1 cellular context compared by ENCODE assay signal in the genomic region with DNA sequence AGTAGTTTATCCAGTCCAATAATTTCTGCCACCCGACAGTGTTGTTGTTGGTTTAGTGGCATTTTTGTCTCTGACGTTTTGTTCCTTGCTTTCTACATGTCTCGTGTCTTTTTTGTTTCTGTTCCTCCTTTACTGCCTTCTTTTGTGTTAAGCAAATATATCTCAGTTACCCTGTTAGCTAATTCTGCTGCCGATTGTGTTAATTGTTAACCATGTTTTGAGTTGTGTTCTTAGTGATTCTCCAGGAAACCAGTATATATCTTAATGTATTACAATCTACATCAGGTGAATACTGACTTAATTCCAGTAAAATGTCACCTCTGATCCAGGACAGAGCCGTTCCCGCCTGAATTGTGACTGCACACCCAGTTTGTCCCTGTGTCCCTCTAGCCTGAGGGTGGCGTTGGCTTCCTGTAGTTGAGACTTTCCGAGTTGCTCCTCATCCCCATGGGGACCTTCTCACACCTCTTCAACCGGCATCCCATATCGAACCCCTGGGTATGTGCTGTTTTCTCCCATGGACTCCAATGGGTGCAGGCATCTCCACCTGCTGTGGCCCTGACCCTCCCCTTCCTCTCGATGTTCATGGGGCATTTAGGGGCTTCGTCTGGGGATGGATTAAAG.
TF ChIP-seq lines count a peak whose summit lies in the region.

No MANE protein-coding gene starts in this region.

TF ChIP-seq in K562, 482 proteins besides CTCF, POLR2A, EP300 and RAD21 (continued from another document):
- TF ChIP-seq, protein P1, sequence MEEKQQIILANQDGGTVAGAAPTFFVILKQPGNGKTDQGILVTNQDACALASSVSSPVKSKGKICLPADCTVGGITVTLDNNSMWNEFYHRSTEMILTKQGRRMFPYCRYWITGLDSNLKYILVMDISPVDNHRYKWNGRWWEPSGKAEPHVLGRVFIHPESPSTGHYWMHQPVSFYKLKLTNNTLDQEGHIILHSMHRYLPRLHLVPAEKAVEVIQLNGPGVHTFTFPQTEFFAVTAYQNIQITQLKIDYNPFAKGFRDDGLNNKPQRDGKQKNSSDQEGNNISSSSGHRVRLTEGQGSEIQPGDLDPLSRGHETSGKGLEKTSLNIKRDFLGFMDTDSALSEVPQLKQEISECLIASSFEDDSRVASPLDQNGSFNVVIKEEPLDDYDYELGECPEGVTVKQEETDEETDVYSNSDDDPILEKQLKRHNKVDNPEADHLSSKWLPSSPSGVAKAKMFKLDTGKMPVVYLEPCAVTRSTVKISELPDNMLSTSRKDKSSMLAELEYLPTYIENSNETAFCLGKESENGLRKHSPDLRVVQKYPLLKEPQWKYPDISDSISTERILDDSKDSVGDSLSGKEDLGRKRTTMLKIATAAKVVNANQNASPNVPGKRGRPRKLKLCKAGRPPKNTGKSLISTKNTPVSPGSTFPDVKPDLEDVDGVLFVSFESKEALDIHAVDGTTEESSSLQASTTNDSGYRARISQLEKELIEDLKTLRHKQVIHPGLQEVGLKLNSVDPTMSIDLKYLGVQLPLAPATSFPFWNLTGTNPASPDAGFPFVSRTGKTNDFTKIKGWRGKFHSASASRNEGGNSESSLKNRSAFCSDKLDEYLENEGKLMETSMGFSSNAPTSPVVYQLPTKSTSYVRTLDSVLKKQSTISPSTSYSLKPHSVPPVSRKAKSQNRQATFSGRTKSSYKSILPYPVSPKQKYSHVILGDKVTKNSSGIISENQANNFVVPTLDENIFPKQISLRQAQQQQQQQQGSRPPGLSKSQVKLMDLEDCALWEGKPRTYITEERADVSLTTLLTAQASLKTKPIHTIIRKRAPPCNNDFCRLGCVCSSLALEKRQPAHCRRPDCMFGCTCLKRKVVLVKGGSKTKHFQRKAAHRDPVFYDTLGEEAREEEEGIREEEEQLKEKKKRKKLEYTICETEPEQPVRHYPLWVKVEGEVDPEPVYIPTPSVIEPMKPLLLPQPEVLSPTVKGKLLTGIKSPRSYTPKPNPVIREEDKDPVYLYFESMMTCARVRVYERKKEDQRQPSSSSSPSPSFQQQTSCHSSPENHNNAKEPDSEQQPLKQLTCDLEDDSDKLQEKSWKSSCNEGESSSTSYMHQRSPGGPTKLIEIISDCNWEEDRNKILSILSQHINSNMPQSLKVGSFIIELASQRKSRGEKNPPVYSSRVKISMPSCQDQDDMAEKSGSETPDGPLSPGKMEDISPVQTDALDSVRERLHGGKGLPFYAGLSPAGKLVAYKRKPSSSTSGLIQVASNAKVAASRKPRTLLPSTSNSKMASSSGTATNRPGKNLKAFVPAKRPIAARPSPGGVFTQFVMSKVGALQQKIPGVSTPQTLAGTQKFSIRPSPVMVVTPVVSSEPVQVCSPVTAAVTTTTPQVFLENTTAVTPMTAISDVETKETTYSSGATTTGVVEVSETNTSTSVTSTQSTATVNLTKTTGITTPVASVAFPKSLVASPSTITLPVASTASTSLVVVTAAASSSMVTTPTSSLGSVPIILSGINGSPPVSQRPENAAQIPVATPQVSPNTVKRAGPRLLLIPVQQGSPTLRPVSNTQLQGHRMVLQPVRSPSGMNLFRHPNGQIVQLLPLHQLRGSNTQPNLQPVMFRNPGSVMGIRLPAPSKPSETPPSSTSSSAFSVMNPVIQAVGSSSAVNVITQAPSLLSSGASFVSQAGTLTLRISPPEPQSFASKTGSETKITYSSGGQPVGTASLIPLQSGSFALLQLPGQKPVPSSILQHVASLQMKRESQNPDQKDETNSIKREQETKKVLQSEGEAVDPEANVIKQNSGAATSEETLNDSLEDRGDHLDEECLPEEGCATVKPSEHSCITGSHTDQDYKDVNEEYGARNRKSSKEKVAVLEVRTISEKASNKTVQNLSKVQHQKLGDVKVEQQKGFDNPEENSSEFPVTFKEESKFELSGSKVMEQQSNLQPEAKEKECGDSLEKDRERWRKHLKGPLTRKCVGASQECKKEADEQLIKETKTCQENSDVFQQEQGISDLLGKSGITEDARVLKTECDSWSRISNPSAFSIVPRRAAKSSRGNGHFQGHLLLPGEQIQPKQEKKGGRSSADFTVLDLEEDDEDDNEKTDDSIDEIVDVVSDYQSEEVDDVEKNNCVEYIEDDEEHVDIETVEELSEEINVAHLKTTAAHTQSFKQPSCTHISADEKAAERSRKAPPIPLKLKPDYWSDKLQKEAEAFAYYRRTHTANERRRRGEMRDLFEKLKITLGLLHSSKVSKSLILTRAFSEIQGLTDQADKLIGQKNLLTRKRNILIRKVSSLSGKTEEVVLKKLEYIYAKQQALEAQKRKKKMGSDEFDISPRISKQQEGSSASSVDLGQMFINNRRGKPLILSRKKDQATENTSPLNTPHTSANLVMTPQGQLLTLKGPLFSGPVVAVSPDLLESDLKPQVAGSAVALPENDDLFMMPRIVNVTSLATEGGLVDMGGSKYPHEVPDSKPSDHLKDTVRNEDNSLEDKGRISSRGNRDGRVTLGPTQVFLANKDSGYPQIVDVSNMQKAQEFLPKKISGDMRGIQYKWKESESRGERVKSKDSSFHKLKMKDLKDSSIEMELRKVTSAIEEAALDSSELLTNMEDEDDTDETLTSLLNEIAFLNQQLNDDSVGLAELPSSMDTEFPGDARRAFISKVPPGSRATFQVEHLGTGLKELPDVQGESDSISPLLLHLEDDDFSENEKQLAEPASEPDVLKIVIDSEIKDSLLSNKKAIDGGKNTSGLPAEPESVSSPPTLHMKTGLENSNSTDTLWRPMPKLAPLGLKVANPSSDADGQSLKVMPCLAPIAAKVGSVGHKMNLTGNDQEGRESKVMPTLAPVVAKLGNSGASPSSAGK (IDR thresholded peaks at IDR 0.05), result no peak
- no peak for TF ChIP-seq TBP (optimal IDR thresholded peaks at IDR 0.05; ENCODE audit: low read depth, low read length)
- no peak for TF ChIP-seq ZC3H11A (IDR thresholded peaks at IDR 0.05; ENCODE audit: low read depth, low read length)
- no peak for TF ChIP-seq THRAP3 (IDR thresholded peaks at IDR 0.05; ENCODE audit: borderline replicate concordance)
